31 cellular contexts compared by ENCODE assay signal in genomic region chr14:104559769-104560585, GRCh38. TPM values are rescaled to one million over a fixed set of nuclear protein-coding genes. Genes with fewer than 3 reads are reported as not detected.
DNase-seq lines count a peak whose midpoint lies in the region; ATAC-seq, FAIRE-seq and TF ChIP-seq lines count a peak whose summit lies in the region.
"Had no signal": no experiment of that assay in that cellular context is flagged by ENCODE, and none has a peak within 500 bp of the region (broad histone marks: within the 10 kb centered on the region; RNA-seq: fewer than 3 reads in every experiment).

No MANE protein-coding gene starts in this region.

- H3K4me1 ChIP-seq in BE2C (peaks cover 34% of the 10 kb centered on the region), H1 (replicated peaks in 1 of 4; ENCODE audit: control insufficient read depth in 3 of 4, insufficient read depth in 4 of 4, low read length in 3 of 4) (peaks cover 0 to 6% (median under 1%) of the 10 kb centered on the region in 4 experiments; a peak in 3 of 7 replicates)
- H3K4me1 ChIP-seq: colonic mucosa had no signal

- no peak overlapping the region for H3K9ac ChIP-seq in H1 (replicated peaks in 1 of 4; ENCODE audit: extremely low read depth in 1 of 4, low read depth in 3 of 4, low read length in 3 of 4)

- FAIRE-seq in H1 (lab: Jason Lieb, UNC) (no peak), HTR-8/SVneo (lab: Jason Lieb, UNC) (no peak)
- FAIRE-seq: bronchial epithelial cell, keratinocyte had no signal

- TF ChIP-seq RAD21 in H1 (IDR thresholded peaks at IDR 0.05 in 1 of 2, conservative IDR thresholded peaks at IDR 0.05 in 1 of 2; ENCODE audit: low read depth in 2 of 2, low read length in 2 of 2): no peak

- H3K79me2 ChIP-seq in H1 (ENCODE audit: control insufficient read depth in 1 of 2, insufficient read depth in 2 of 2, low read length in 2 of 2): no peaks in the 10 kb centered on the region

- H3K4me3 Mint-ChIP-seq in nephron (no peak overlapping the region), osteocyte (ENCODE audit: unreplicated experiment) (no peak overlapping the region)
- H3K4me3 Mint-ChIP-seq: activated CD8-positive, alpha-beta memory T cell treated with anti-CD3 and anti-CD28 coated beads, Interleukin-2, amount 10 ng/mL, durations not matched to agents 7 days and 5 days; activated naive CD4-positive, alpha-beta T cell treated with anti-CD3 and anti-CD28 coated beads for 36 hours; activated T-cell treated with anti-CD3 and anti-CD28 coated beads, Interleukin-2, amount 50 U/mL, for 72 hours; stimulated activated effector memory CD8-positive, alpha-beta T cell treated with anti-CD3 and anti-CD28 coated beads, Interleukin-12 subunit alpha, Interleukin-12 subunit beta, amount 100 ng/mL, for 72 hours had no signal

- no peaks in the 10 kb centered on the region for H3K27me3 ChIP-seq in BE2C
- H3K27me3 ChIP-seq in H1 (replicated peaks in 1 of 4; ENCODE audit: control insufficient read depth in 3 of 4, extremely low read depth in 1 of 4, insufficient read depth in 3 of 4, low read length in 3 of 4): no peaks in the 10 kb centered on the region; a peak in 2 of 7 replicates
- H3K27me3 ChIP-seq: colonic mucosa had no signal

- H3K36me3 ChIP-seq in BE2C (no peaks in the 10 kb centered on the region), H1 (ENCODE audit: control insufficient read depth in 2 of 4, insufficient read depth in 4 of 4, low read length in 3 of 4) (no peaks in the 10 kb centered on the region)
- H3K36me3 ChIP-seq: colonic mucosa, SJCRH30 had no signal

- ATAC-seq in HG03520 (IDR thresholded peaks at IDR 0.05; ENCODE audit: unreplicated experiment): no peak
- ATAC-seq: activated CD8-positive, alpha-beta memory T cell treated with anti-CD3 and anti-CD28 coated beads, Interleukin-2, amount 10 ng/mL, durations not matched to agents 7 days and 5 days; activated T-cell treated with anti-CD3 and anti-CD28 coated beads, Interleukin-2, amount 50 U/mL, for 72 hours; Panc1; stimulated activated effector memory CD8-positive, alpha-beta T cell treated with anti-CD3 and anti-CD28 coated beads, Interleukin-12 subunit alpha, Interleukin-12 subunit beta, amount 100 ng/mL, for 72 hours had no signal

- no peak overlapping the region for H3K56ac ChIP-seq in H1 (replicated peaks; ENCODE audit: insufficient read length, low read depth, low read length)

- TF ChIP-seq CTCF in BE2C (IDR thresholded peaks at IDR 0.05; ENCODE audit: low read depth, low read length) (no peak), H1 (IDR thresholded peaks at IDR 0.05; ENCODE audit: control extremely low read depth in 1 of 3, insufficient read depth in 1 of 3, low read depth in 1 of 3, low read length in 3 of 3) (no peak), nephron (IDR thresholded peaks at IDR 0.05; ENCODE audit: unreplicated experiment in 3 of 3) (no peak), osteocyte (IDR thresholded peaks at IDR 0.05) (no peak)

- H3K27ac Mint-ChIP-seq in nephron: peak overlapping the region; percentile 10 to 56 (median 46)
- no peak overlapping the region for H3K27ac Mint-ChIP-seq in osteocyte (ENCODE audit: unreplicated experiment)
- H3K27ac Mint-ChIP-seq: activated CD8-positive, alpha-beta memory T cell treated with anti-CD3 and anti-CD28 coated beads, Interleukin-2, amount 10 ng/mL, durations not matched to agents 7 days and 5 days; activated naive CD4-positive, alpha-beta T cell treated with anti-CD3 and anti-CD28 coated beads for 36 hours; activated T-cell treated with anti-CD3 and anti-CD28 coated beads, Interleukin-2, amount 50 U/mL, for 72 hours; stimulated activated effector memory CD8-positive, alpha-beta T cell treated with anti-CD3 and anti-CD28 coated beads, Interleukin-12 subunit alpha, Interleukin-12 subunit beta, amount 100 ng/mL, for 72 hours had no signal

- H3K4me1 Mint-ChIP-seq in nephron: peaks cover 21% of the 10 kb centered on the region
- H3K4me1 Mint-ChIP-seq in osteocyte (ENCODE audit: unreplicated experiment): peaks cover 2% of the 10 kb centered on the region
- H3K4me1 Mint-ChIP-seq: activated CD8-positive, alpha-beta memory T cell treated with anti-CD3 and anti-CD28 coated beads, Interleukin-2, amount 10 ng/mL, durations not matched to agents 7 days and 5 days had no signal

- POLR2A ChIA-PET in H1 (lab: Charles Lee; ENCODE audit: partially characterized antibody): no interaction called here

- H3K4me3 ChIP-seq in BE2C (ENCODE audit: low read depth, low read length) (no peak overlapping the region), H1 (ENCODE audit: extremely low read depth in 1 of 4, insufficient read depth in 2 of 4, low read depth in 3 of 4, low read length in 4 of 4) (no peak overlapping the region)
- H3K4me3 ChIP-seq: colonic mucosa, SJCRH30 had no signal

- no peak overlapping the region for H2BK12ac ChIP-seq in H1 (ENCODE audit: low read depth, low read length)

- H4K8ac ChIP-seq in H1 (ENCODE audit: extremely low read depth, insufficient read depth, low read length): no peak overlapping the region; the same call in 1 of the 2 replicates

- H3K9me3 Mint-ChIP-seq in nephron: no peaks in the 10 kb centered on the region
- H3K9me3 Mint-ChIP-seq in osteocyte (ENCODE audit: unreplicated experiment): no peaks in the 10 kb centered on the region
- H3K9me3 Mint-ChIP-seq: activated naive CD4-positive, alpha-beta T cell treated with anti-CD3 and anti-CD28 coated beads for 36 hours; activated T-cell treated with anti-CD3 and anti-CD28 coated beads, Interleukin-2, amount 50 U/mL, for 72 hours; stimulated activated effector memory CD8-positive, alpha-beta T cell treated with anti-CD3 and anti-CD28 coated beads, Interleukin-12 subunit alpha, Interleukin-12 subunit beta, amount 100 ng/mL, for 72 hours had no signal

- no peak overlapping the region for H2BK20ac ChIP-seq in H1 (ENCODE audit: low read length)

- H4K20me1 ChIP-seq in H1 (replicated peaks in 1 of 2; ENCODE audit: control insufficient read depth in 1 of 2, insufficient read depth in 2 of 2, low read length in 2 of 2): peaks cover 0 to 4% of the 10 kb centered on the region in 2 experiments

- CTCF ChIA-PET in H1 (lab: Charles Lee; ENCODE audit: partially characterized antibody): interaction anchor here (0.8 to 2.3 kb wide), 6 partner anchors 9 to 482 kb away, joined by 3 to 10 read pairs (median 3); partner anchors contain the start of gene ASPG

- no peak overlapping the region for H4K91ac ChIP-seq in H1 (replicated peaks; ENCODE audit: insufficient read length, low read length)

- H3K14ac ChIP-seq in H1 (ENCODE audit: insufficient read length): no peak overlapping the region

- WGBS in H1 (ENCODE audit: extremely low coverage in 1 of 2, insufficient coverage in 1 of 2, insufficient read length in 1 of 2, insufficient replicate concordance in 2 of 2, low coverage in 1 of 2, low lambda C conversion rate in 2 of 2, missing lambda C conversion rate in 1 of 2), 2 experiments: 90% methylated on average over 17 of the region's 21 CpGs; no CpG with 5 or more reads in 1 of the 2 experiments

- no peak overlapping the region for H2BK120ac ChIP-seq in H1 (replicated peaks; ENCODE audit: low read depth, low read length)

- no peak overlapping the region for H3K27ac ChIP-seq in H1 (ENCODE audit: low read depth, low read length)
- H3K27ac ChIP-seq: colonic mucosa, SJCRH30 had no signal

- no peak overlapping the region for H3K4ac ChIP-seq in H1 (replicated peaks; ENCODE audit: insufficient read length, low read depth, low read length)

- peak overlapping the region; percentile 92; the same call in 1 of the 2 replicates for H2BK15ac ChIP-seq in H1 (ENCODE audit: low read length)

- no peak overlapping the region for H3K4me2 ChIP-seq in H1 (ENCODE audit: insufficient read depth in 1 of 2, low read depth in 2 of 2, low read length in 2 of 2)

- H3K23ac ChIP-seq in H1 (ENCODE audit: insufficient read length): no peak overlapping the region

- H3K18ac ChIP-seq in H1 (ENCODE audit: extremely low read depth, low read length): no peak overlapping the region

- H2BK5ac ChIP-seq in H1 (ENCODE audit: low read depth, low read length): no peak overlapping the region; the same call in 1 of the 2 replicates

- H2AK5ac ChIP-seq in H1 (ENCODE audit: low read depth, low read length): 0 out of 2 replicates have a peak overlapping the region, but pooled peaks have one; percentile 40

- H3K79me1 ChIP-seq in H1 (ENCODE audit: low read depth, low read length): no peaks in the 10 kb centered on the region

- no peak for TF ChIP-seq EP300 in H1 (IDR thresholded peaks at IDR 0.05; ENCODE audit: borderline replicate concordance in 1 of 2, low read depth in 2 of 2, low read length in 2 of 2)

- no peaks in the 10 kb centered on the region for H3K36me3 Mint-ChIP-seq in nephron (ENCODE audit: low read depth)
- no peaks in the 10 kb centered on the region for H3K36me3 Mint-ChIP-seq in osteocyte (ENCODE audit: unreplicated experiment)
- H3K36me3 Mint-ChIP-seq: activated CD8-positive, alpha-beta memory T cell treated with anti-CD3 and anti-CD28 coated beads, Interleukin-2, amount 10 ng/mL, durations not matched to agents 7 days and 5 days; stimulated activated effector memory CD8-positive, alpha-beta T cell treated with anti-CD3 and anti-CD28 coated beads, Interleukin-12 subunit alpha, Interleukin-12 subunit beta, amount 100 ng/mL, for 72 hours had no signal

- no peak overlapping the region for H4K5ac ChIP-seq in H1 (ENCODE audit: insufficient read length, low read depth, low read length)

- H3K9me3 ChIP-seq in BE2C: no peaks in the 10 kb centered on the region
- H3K9me3 ChIP-seq in H1 (ENCODE audit: insufficient read depth in 2 of 2, low read depth in 1 of 2, low read length in 1 of 2): no peaks in the 10 kb centered on the region
- H3K9me3 ChIP-seq: colonic mucosa, SJCRH30 had no signal

- no peaks in the 10 kb centered on the region for H3K23me2 ChIP-seq in H1 (ENCODE audit: low read depth, low read length)

- no peak overlapping the region for H2AFZ ChIP-seq in H1 (ENCODE audit: low read length)

- no peak for TF ChIP-seq POLR2A in H1 (IDR thresholded peaks at IDR 0.05; ENCODE audit: control extremely low read depth in 1 of 2, low read depth in 2 of 2, low read length in 2 of 2)

- peak; percentile 6 for DNase-seq in BE2C
- peak; percentile 95 for DNase-seq in DMS79 treated with DMSO at 0.1 percent for 48 hours (lab: John Stamatoyannopoulos, UW)
- DNase-seq in H1 (ENCODE audit: low read depth in 1 of 2, low spot score in 2 of 2): no peak
- no peak for DNase-seq in HTR-8/SVneo (ENCODE audit: insufficient read length, low spot score)
- DNase-seq in GOT3 (lab: John Stamatoyannopoulos, UW): no peak
- no peak for DNase-seq in osteocyte (ENCODE audit: extremely low spot score, unreplicated experiment)
- DNase-seq: ACHN; activated CD4-positive, CD25-positive, alpha-beta regulatory T cell; activated CD8-positive, alpha-beta memory T cell treated with anti-CD3 and anti-CD28 coated beads, Interleukin-2, amount 10 ng/mL, durations not matched to agents 7 days and 5 days; activated naive CD4-positive, alpha-beta T cell treated with anti-CD3 and anti-CD28 coated beads for 36 hours; activated T-cell treated with anti-CD3 and anti-CD28 coated beads, Interleukin-2, amount 50 U/mL, for 72 hours; C1 segment of cervical spinal cord; colonic mucosa; effector memory CD4-positive, alpha-beta T cell; erythroblast; glutamatergic neuron; MV-4-11; NCI-H1436 treated with DMSO at 0.1 percent for 48 hours; NCI-H526; occipital lobe; SJCRH30; stimulated activated CD4-positive, alpha-beta T cell treated with anti-CD3 and anti-CD28 coated beads, Interleukin-12 subunit alpha, Interleukin-12 subunit beta, amount 100 ng/mL, for 4 hours; stimulated activated CD4-positive, alpha-beta T cell treated with anti-CD3 and anti-CD28 coated beads, Interleukin-4, amount 100 ng/mL, for 1 hour had no signal

- peaks cover 23% of the 10 kb centered on the region for H3K27me3 Mint-ChIP-seq in nephron (ENCODE audit: low read depth)
- H3K27me3 Mint-ChIP-seq in osteocyte (ENCODE audit: unreplicated experiment): peaks cover 8% of the 10 kb centered on the region

RNA-seq across cellular contexts. Expression of gene C14orf180, which starts 19.6 kb away (rescaled TPM):
- 1.9 TPM for polyA plus RNA-seq in BE2C (2012; ENCODE audit: insufficient read depth, insufficient read length, low read depth)
- not detected in 2 replicates for total RNA-seq in H1 (2021; fragmentation: NEBNext Ultra II Directional; extraction: Animal tissue kit (Norgen Biotek cat#: 25700))
- not detected in 2 replicates for polyA plus RNA-seq in H1 (2011; rRNA removed)
- not detected for polyA plus RNA-seq in H1 (2011; cell fraction: cytosol; rRNA removed)
- not detected for polyA plus RNA-seq in H1 (2011; cell fraction: nucleus; rRNA removed)
- not detected in 4 replicates for polyA plus RNA-seq in H1 (2012, experiment 1 of 2)
- polyA plus RNA-seq in H1 (2012, experiment 2 of 2): not detected
- not detected for polyA plus RNA-seq in H1 (2013, experiment 1 of 2)
- not detected for polyA plus RNA-seq in H1 (2013, experiment 2 of 2)
- polyA minus RNA-seq in H1 (2011; rRNA and poly(A)+ RNA removed): not detected in 2 replicates
- not detected for polyA minus RNA-seq in H1 (2011; cell fraction: cytosol; rRNA and poly(A)+ RNA removed)
- polyA minus RNA-seq in H1 (2011; cell fraction: nucleus; rRNA and poly(A)+ RNA removed): not detected
- total RNA-seq in osteocyte: not detected in 2 replicates
- total RNA-seq: activated CD8-positive, alpha-beta memory T cell treated with anti-CD3 and anti-CD28 coated beads, Interleukin-2, amount 10 ng/mL, durations not matched to agents 7 days and 5 days; activated naive CD4-positive, alpha-beta T cell treated with anti-CD3 and anti-CD28 coated beads for 36 hours; activated T-cell treated with anti-CD3 and anti-CD28 coated beads, Interleukin-2, amount 50 U/mL, for 72 hours; bronchial epithelial cell; Calu3; Daoy; occipital lobe; SJCRH30 had no signal
- polyA plus RNA-seq: keratinocyte had no signal

RNA-seq across cellular contexts. Expression of gene TMEM179, which starts 44.6 kb away (rescaled TPM):
- polyA plus RNA-seq in BE2C (2012; ENCODE audit: insufficient read depth, insufficient read length, low read depth): 0.80 TPM
- 2.9 TPM in 2 replicates for total RNA-seq in H1 (2021; fragmentation: NEBNext Ultra II Directional; extraction: Animal tissue kit (Norgen Biotek cat#: 25700))
- 4.0 and 4.6 TPM in 2 replicates for polyA plus RNA-seq in H1 (2011; rRNA removed)
- 3.7 TPM for polyA plus RNA-seq in H1 (2011; cell fraction: cytosol; rRNA removed)
- polyA plus RNA-seq in H1 (2011; cell fraction: nucleus; rRNA removed): 4.6 TPM
- 1.7 to 6.0 TPM (median 4.1 TPM) in 4 replicates for polyA plus RNA-seq in H1 (2012, experiment 1 of 2)
- 1.8 TPM for polyA plus RNA-seq in H1 (2012, experiment 2 of 2)
- polyA plus RNA-seq in H1 (2013, experiment 1 of 2): 1.8 TPM
- polyA plus RNA-seq in H1 (2013, experiment 2 of 2): 1.9 TPM
- 1.1 and 3.6 TPM in 2 replicates for polyA minus RNA-seq in H1 (2011; rRNA and poly(A)+ RNA removed)
- 2.4 TPM for polyA minus RNA-seq in H1 (2011; cell fraction: cytosol; rRNA and poly(A)+ RNA removed)
- polyA minus RNA-seq in H1 (2011; cell fraction: nucleus; rRNA and poly(A)+ RNA removed): 3.4 TPM
- total RNA-seq in osteocyte: not detected in 2 replicates
- total RNA-seq: activated CD8-positive, alpha-beta memory T cell treated with anti-CD3 and anti-CD28 coated beads, Interleukin-2, amount 10 ng/mL, durations not matched to agents 7 days and 5 days; bronchial epithelial cell; Calu3; SJCRH30 had no signal
- polyA plus RNA-seq: keratinocyte had no signal

Comparison
In these comparisons a context has a peak if more than half of its experiments do, and no peak if none do; other contexts are left out.
1. DNase-seq: peak in BE2C (single experiment) and DMS79 treated with DMSO at 0.1 percent for 48 hours (single experiment); none in H1 (0 of 2), HTR-8/SVneo (single experiment), GOT3 (single experiment) and osteocyte (single experiment).